Comparison of ENCODE assay signal across 7 cellular contexts in the genomic region with DNA sequence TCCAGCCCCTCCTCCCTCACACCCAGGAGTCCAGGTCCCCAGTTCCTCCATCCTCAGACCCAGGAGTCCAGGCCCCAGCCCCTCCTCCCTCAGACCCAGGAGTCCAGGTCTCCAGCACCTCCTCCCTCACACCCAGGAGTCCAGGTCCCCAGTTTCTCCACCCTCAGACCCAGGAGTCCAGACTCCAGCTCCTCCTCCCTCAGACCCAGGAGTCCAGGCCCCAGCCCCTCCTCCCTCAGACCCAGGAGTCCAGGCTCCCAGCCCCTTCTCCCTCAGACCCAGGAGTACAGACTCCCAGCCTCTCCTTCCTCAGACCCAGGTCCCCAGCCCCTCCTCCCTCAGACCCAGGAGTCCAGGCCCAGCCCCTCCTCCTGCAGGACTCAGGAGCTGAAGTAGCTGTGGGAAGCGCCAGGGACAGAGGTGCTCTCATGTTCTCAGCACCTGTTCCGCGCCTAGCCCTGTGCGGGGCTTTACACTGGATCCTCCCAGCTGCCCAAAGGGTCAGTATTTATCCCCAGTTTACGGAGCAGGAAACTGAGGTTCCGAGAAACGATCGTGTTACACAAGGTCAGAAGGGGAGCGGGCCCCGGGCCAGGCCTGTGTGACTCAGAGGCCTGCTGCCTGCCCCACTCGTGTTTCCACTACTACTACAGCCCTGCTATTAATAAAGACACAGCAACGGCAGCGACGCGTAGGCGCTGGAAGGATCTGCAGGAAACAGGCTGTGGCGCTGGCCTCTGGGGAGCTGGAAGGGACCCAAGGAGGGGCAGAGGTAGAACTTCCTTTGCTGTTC. TPM values are rescaled to one million over a fixed set of nuclear protein-coding genes. Genes with fewer than 3 reads are reported as not detected.
DNase-seq lines count a peak whose midpoint lies in the region; ATAC-seq, FAIRE-seq and TF ChIP-seq lines count a peak whose summit lies in the region.

No MANE protein-coding gene starts in this region.

- H3K9me3 ChIP-seq in HepG2 (ENCODE audit: low read length) (no peaks in the 10 kb centered on the region), upper lobe of left lung (no peaks in the 10 kb centered on the region)

- H3K27ac ChIP-seq in brain microvascular endothelial cell: peak overlapping the region; percentile 55
- H3K27ac ChIP-seq in HepG2 (ENCODE audit: extremely low read length, insufficient read depth, low read length): peak overlapping the region; percentile 0
- H3K27ac ChIP-seq in upper lobe of left lung: peak overlapping the region; percentile 3 to 79 (median 52)

- no TSS peak for BruUV-seq in HepG2 (replicated peaks; lab: Mats Ljungman, UMichigan)

- peak overlapping the region; percentile 77 for H3K4me2 ChIP-seq in HepG2 (ENCODE audit: low read depth, low read length)

- CTCF ChIA-PET in HepG2 (lab: Yijun Ruan, JAX; ENCODE audit: low intra/inter-chr PET ratio, low total read pairs): no interaction called here

- no peak overlapping the region; the same call in none of the 2 replicates for H3K9ac ChIP-seq in HepG2 (ENCODE audit: insufficient read depth, low read depth, low read length)

- no peaks in the 10 kb centered on the region for H4K20me1 ChIP-seq in HepG2 (ENCODE audit: insufficient read depth, low read length)

- ATAC-seq in HepG2 (peak; percentile 20), upper lobe of left lung (ENCODE audit: low FRiP score in 2 of 2) (peak; percentile 59 to 74), HG03039 (IDR thresholded peaks at IDR 0.05; ENCODE audit: unreplicated experiment) (no peak), GM19467 (IDR thresholded peaks at IDR 0.05; ENCODE audit: unreplicated experiment) (no peak)

- no peak for FAIRE-seq in HepG2 (lab: Jason Lieb, UNC)

- no peaks in the 10 kb centered on the region for H3K79me2 ChIP-seq in HepG2 (ENCODE audit: insufficient read depth, low read length)

- H3K4me3 ChIP-seq in brain microvascular endothelial cell (ENCODE audit: low read depth, low read length) (no peak overlapping the region), HepG2 (replicated peaks in 1 of 3; ENCODE audit: insufficient read depth in 1 of 3, low read depth in 2 of 3, low read length in 3 of 3) (peak overlapping the region in 2 of 3 experiments; percentile 36 to 69; a peak in 4 of 6 replicates), upper lobe of left lung (no peak overlapping the region)

- intact Hi-C loops in HepG2 (cut with micrococcal nuclease; ENCODE audit: unreplicated experiment): no loop called here

- POLR2A ChIA-PET in HepG2 (lab: Yijun Ruan, JAX): interaction anchor here (0.7 to 2.4 kb wide), 14 partner anchors 8 to 85 kb away, joined by 3 to 12 read pairs (median 4); partner anchors contain the start of genes FIZ1, ISOC2, ZNF524 and ZNF579

- peaks cover 59% of the 10 kb centered on the region for H3K4me1 ChIP-seq in HepG2 (ENCODE audit: insufficient read depth, low read length)
- H3K4me1 ChIP-seq in upper lobe of left lung: peaks cover 0 to 32% (median 6%) of the 10 kb centered on the region in 4 donors

- no peak for TF ChIP-seq POLR2A in HepG2 (IDR thresholded peaks at IDR 0.05; ENCODE audit: insufficient read depth in 1 of 2, low read depth in 2 of 2, low read length in 2 of 2)
- TF ChIP-seq POLR2A in upper lobe of left lung (IDR thresholded peaks at IDR 0.05): no peak

- in situ Hi-C loops in brain microvascular endothelial cell (cut with HindIII; ENCODE audit: low pct_ligation_motif_present, low sequenced_read_pairs): no loop called here
- in situ Hi-C loops in HepG2 (cut with HindIII; ENCODE audit: extremely low pct_ligation_motif_present, low pct_unique_long_range_greater_than_20kb): no loop called here

- no peak for TF ChIP-seq EP300 in HepG2 (IDR thresholded peaks at IDR 0.05; ENCODE audit: low read depth in 2 of 2, low read length in 2 of 2)
- no peak for TF ChIP-seq EP300 in HepG2 (CRISPR knock-in tag; IDR thresholded peaks at IDR 0.05; ENCODE audit: borderline replicate concordance)
- TF ChIP-seq EP300 in upper lobe of left lung (IDR thresholded peaks at IDR 0.05): peak in 1 of 4 donors; percentile 42

- no peak for TF ChIP-seq RAD21 in HepG2 (CRISPR knock-in tag; IDR thresholded peaks at IDR 0.05)

- H3K27me3 ChIP-seq in brain microvascular endothelial cell (replicated peaks): no peaks in the 10 kb centered on the region
- H3K27me3 ChIP-seq in HepG2 (ENCODE audit: control insufficient read depth in 1 of 2, insufficient read depth in 2 of 2, low read length in 2 of 2): no peaks in the 10 kb centered on the region; a peak in 1 of 5 replicates
- H3K27me3 ChIP-seq in upper lobe of left lung: no peaks in the 10 kb centered on the region

- no peak overlapping the region for H2AFZ ChIP-seq in HepG2 (ENCODE audit: low read length)

- DNase-seq in HT1080 (ENCODE audit: low read depth): peak; percentile 78
- peak; percentile 83 for DNase-seq in brain microvascular endothelial cell
- DNase-seq in HepG2 (ENCODE audit: low spot score): peak; percentile 35
- peak; percentile 70 to 89 for DNase-seq in upper lobe of left lung
- no peak for DNase-seq in NCI-H524 (lab: John Stamatoyannopoulos, UW)

- TF ChIP-seq CTCF in brain microvascular endothelial cell (IDR thresholded peaks at IDR 0.05; ENCODE audit: low read depth, low read length, missing control alignments) (no peak), HepG2 (CRISPR knock-in tag; IDR thresholded peaks at IDR 0.05) (no peak), upper lobe of left lung (IDR thresholded peaks at IDR 0.05) (no peak)

- 1% methylated on average over 13 of the region's 17 CpGs for WGBS in HepG2 (ENCODE audit: low lambda C conversion rate)
- WGBS in upper lobe of left lung, 2 donors: 20 to 47% methylated on average over 16 to 17 of the region's 17 CpGs

- H3K36me3 ChIP-seq in brain microvascular endothelial cell (replicated peaks): no peaks in the 10 kb centered on the region
- H3K36me3 ChIP-seq in HepG2 (replicated peaks in 1 of 2; ENCODE audit: control insufficient read depth in 1 of 2, insufficient read depth in 2 of 2, low read length in 2 of 2): no peaks in the 10 kb centered on the region
- H3K36me3 ChIP-seq in upper lobe of left lung: no peaks in the 10 kb centered on the region

RNA-seq across cellular contexts. Expression of gene SBK3, which starts 1.7 kb away (rescaled TPM):
- total RNA-seq in HT1080 (2014; rRNA removed; shearing (Covaris generic)): not detected in 2 replicates
- not detected in 2 replicates for polyA plus RNA-seq in HT1080 (2015; cell fraction: cytosol; rRNA removed)
- polyA plus RNA-seq in HT1080 (2015; cell fraction: nucleus; rRNA removed): 0.48 TPM in 1 of 2 replicates, not detected in the other
- total RNA-seq in HepG2 (2016; rRNA removed; fragmentation: Illumina TruSeq; extraction: Trizol) (0.46 and 0.66 TPM in 2 replicates), upper lobe of left lung (1 to 10 TPM in 1 of 6 donors, under 1 TPM in 2, not detected in 3; 0.30 to 1.6 (median 0.94) TPM)
- total RNA-seq in HepG2 (2016; cell fraction: cytosol; rRNA removed; fragmentation: Illumina TruSeq; extraction: Trizol; ENCODE audit: low read depth): not detected in 2 replicates
- 0.24 and 0.35 TPM in 2 replicates for total RNA-seq in HepG2 (2016; cell fraction: insoluble cytoplasmic fraction; rRNA removed; fragmentation: Illumina TruSeq; extraction: Trizol)
- total RNA-seq in HepG2 (2016; cell fraction: membrane; rRNA removed; fragmentation: Illumina TruSeq; extraction: Trizol): 0.19 and 0.24 TPM in 2 replicates
- 0.38 and 0.62 TPM in 2 replicates for total RNA-seq in HepG2 (2016; cell fraction: nucleus; rRNA removed; fragmentation: Illumina TruSeq; extraction: Trizol)
- polyA plus RNA-seq in HepG2 (2011; rRNA removed): 0.77 and 1.5 TPM in 2 replicates
- 1.0 and 1.4 TPM in 2 replicates for polyA plus RNA-seq in HepG2 (2011; cell fraction: cytosol; rRNA removed)
- polyA plus RNA-seq in HepG2 (2011; cell fraction: nucleus; rRNA removed): 2.0 and 3.1 TPM in 2 replicates
- polyA plus RNA-seq in HepG2 (2012): 0.91 and 2.0 TPM in 2 replicates
- polyA plus RNA-seq in HepG2 (2016; cell fraction: cytosol; fragmentation: Illumina TruSeq; extraction: Trizol; ENCODE audit: low read depth): not detected in 2 replicates
- polyA plus RNA-seq in HepG2 (2016; cell fraction: insoluble cytoplasmic fraction; fragmentation: Illumina TruSeq; extraction: Trizol; ENCODE audit: low read depth): 0.19 TPM in 1 of 2 replicates, not detected in the other
- polyA plus RNA-seq in HepG2 (2016; cell fraction: membrane; fragmentation: Illumina TruSeq; extraction: Trizol; ENCODE audit: low read depth): 0.13 TPM in 1 of 2 replicates, not detected in the other
- 0.81 and 0.96 TPM in 2 replicates for polyA plus RNA-seq in HepG2 (2016; cell fraction: nucleus; fragmentation: Illumina TruSeq; extraction: Trizol; ENCODE audit: insufficient read depth, low read depth)
- polyA minus RNA-seq in HepG2 (2011; rRNA and poly(A)+ RNA removed; ENCODE audit: low replicate concordance): 1.2 TPM in 1 of 2 replicates, not detected in the other
- polyA minus RNA-seq in HepG2 (2011; cell fraction: cytosol; rRNA and poly(A)+ RNA removed): 0.53 TPM in 1 of 2 replicates, not detected in the other
- polyA minus RNA-seq in HepG2 (2011; cell fraction: nucleus; rRNA and poly(A)+ RNA removed): 0.37 and 0.52 TPM in 2 replicates

RNA-seq across cellular contexts. Expression of gene SBK2, which starts 10.1 kb away (rescaled TPM):
- not detected in 2 replicates for total RNA-seq in HT1080 (2014; rRNA removed; shearing (Covaris generic))
- polyA plus RNA-seq in HT1080 (2015; cell fraction: cytosol; rRNA removed): not detected in 2 replicates
- polyA plus RNA-seq in HT1080 (2015; cell fraction: nucleus; rRNA removed): not detected in 2 replicates
- 0.24 and 0.45 TPM in 2 replicates for total RNA-seq in HepG2 (2016; rRNA removed; fragmentation: Illumina TruSeq; extraction: Trizol)
- not detected in 2 replicates for total RNA-seq in HepG2 (2016; cell fraction: cytosol; rRNA removed; fragmentation: Illumina TruSeq; extraction: Trizol; ENCODE audit: low read depth)
- total RNA-seq in HepG2 (2016; cell fraction: insoluble cytoplasmic fraction; rRNA removed; fragmentation: Illumina TruSeq; extraction: Trizol): not detected in 2 replicates
- total RNA-seq in HepG2 (2016; cell fraction: membrane; rRNA removed; fragmentation: Illumina TruSeq; extraction: Trizol): 0.22 and 0.28 TPM in 2 replicates
- not detected in 2 replicates for total RNA-seq in HepG2 (2016; cell fraction: nucleus; rRNA removed; fragmentation: Illumina TruSeq; extraction: Trizol)
- 0.14 TPM in 1 of 2 replicates, not detected in the other for polyA plus RNA-seq in HepG2 (2011; rRNA removed)
- 0.13 and 0.16 TPM in 2 replicates for polyA plus RNA-seq in HepG2 (2011; cell fraction: cytosol; rRNA removed)
- 1.0 and 1.3 TPM in 2 replicates for polyA plus RNA-seq in HepG2 (2011; cell fraction: nucleus; rRNA removed)
- polyA plus RNA-seq in HepG2 (2012): 0.25 and 0.45 TPM in 2 replicates
- not detected in 2 replicates for polyA plus RNA-seq in HepG2 (2016; cell fraction: cytosol; fragmentation: Illumina TruSeq; extraction: Trizol; ENCODE audit: low read depth)
- 0.22 and 0.32 TPM in 2 replicates for polyA plus RNA-seq in HepG2 (2016; cell fraction: insoluble cytoplasmic fraction; fragmentation: Illumina TruSeq; extraction: Trizol; ENCODE audit: low read depth)
- polyA plus RNA-seq in HepG2 (2016; cell fraction: membrane; fragmentation: Illumina TruSeq; extraction: Trizol; ENCODE audit: low read depth): not detected in 2 replicates
- polyA plus RNA-seq in HepG2 (2016; cell fraction: nucleus; fragmentation: Illumina TruSeq; extraction: Trizol; ENCODE audit: insufficient read depth, low read depth): not detected in 2 replicates
- 0.54 TPM in 1 of 2 replicates, not detected in the other for polyA minus RNA-seq in HepG2 (2011; rRNA and poly(A)+ RNA removed; ENCODE audit: low replicate concordance)
- polyA minus RNA-seq in HepG2 (2011; cell fraction: cytosol; rRNA and poly(A)+ RNA removed): 0.59 and 0.79 TPM in 2 replicates
- polyA minus RNA-seq in HepG2 (2011; cell fraction: nucleus; rRNA and poly(A)+ RNA removed): not detected in 2 replicates
- not detected for total RNA-seq in upper lobe of left lung

RNA-seq across cellular contexts. Expression of gene ZNF579, which starts 33.6 kb away (rescaled TPM):
- 8.2 and 8.3 TPM in 2 replicates for total RNA-seq in HT1080 (2014; rRNA removed; shearing (Covaris generic))
- polyA plus RNA-seq in HT1080 (2015; cell fraction: cytosol; rRNA removed): 8.1 and 8.6 TPM in 2 replicates
- 19.3 and 20.8 TPM in 2 replicates for polyA plus RNA-seq in HT1080 (2015; cell fraction: nucleus; rRNA removed)
- total RNA-seq in HepG2 (2016; rRNA removed; fragmentation: Illumina TruSeq; extraction: Trizol) (1.7 and 2.9 TPM in 2 replicates), upper lobe of left lung (10 to 100 TPM in 2 of 6 donors, 1 to 10 TPM in 4; 3.5 to 19.2 (median 8.4) TPM)
- 1.3 and 1.6 TPM in 2 replicates for total RNA-seq in HepG2 (2016; cell fraction: cytosol; rRNA removed; fragmentation: Illumina TruSeq; extraction: Trizol; ENCODE audit: low read depth)
- 1.8 and 2.9 TPM in 2 replicates for total RNA-seq in HepG2 (2016; cell fraction: insoluble cytoplasmic fraction; rRNA removed; fragmentation: Illumina TruSeq; extraction: Trizol)
- 2.9 and 3.5 TPM in 2 replicates for total RNA-seq in HepG2 (2016; cell fraction: membrane; rRNA removed; fragmentation: Illumina TruSeq; extraction: Trizol)
- 1.2 and 1.9 TPM in 2 replicates for total RNA-seq in HepG2 (2016; cell fraction: nucleus; rRNA removed; fragmentation: Illumina TruSeq; extraction: Trizol)
- polyA plus RNA-seq in HepG2 (2011; rRNA removed): 2.1 and 2.2 TPM in 2 replicates
- 1.3 and 2.9 TPM in 2 replicates for polyA plus RNA-seq in HepG2 (2011; cell fraction: cytosol; rRNA removed)
- polyA plus RNA-seq in HepG2 (2011; cell fraction: nucleus; rRNA removed): 9.0 and 12.3 TPM in 2 replicates
- polyA plus RNA-seq in HepG2 (2012): 3.6 and 5.7 TPM in 2 replicates
- 1.6 and 2.1 TPM in 2 replicates for polyA plus RNA-seq in HepG2 (2016; cell fraction: cytosol; fragmentation: Illumina TruSeq; extraction: Trizol; ENCODE audit: low read depth)
- polyA plus RNA-seq in HepG2 (2016; cell fraction: insoluble cytoplasmic fraction; fragmentation: Illumina TruSeq; extraction: Trizol; ENCODE audit: low read depth): 2.8 and 3.3 TPM in 2 replicates
- 2.7 TPM in 2 replicates for polyA plus RNA-seq in HepG2 (2016; cell fraction: membrane; fragmentation: Illumina TruSeq; extraction: Trizol; ENCODE audit: low read depth)
- polyA plus RNA-seq in HepG2 (2016; cell fraction: nucleus; fragmentation: Illumina TruSeq; extraction: Trizol; ENCODE audit: insufficient read depth, low read depth): 8.4 and 9.1 TPM in 2 replicates
- polyA minus RNA-seq in HepG2 (2011; rRNA and poly(A)+ RNA removed; ENCODE audit: low replicate concordance): 5.6 and 7.6 TPM in 2 replicates
- polyA minus RNA-seq in HepG2 (2011; cell fraction: cytosol; rRNA and poly(A)+ RNA removed): 3.6 and 4.7 TPM in 2 replicates
- polyA minus RNA-seq in HepG2 (2011; cell fraction: nucleus; rRNA and poly(A)+ RNA removed): 3.0 and 3.3 TPM in 2 replicates

RNA-seq across cellular contexts. Expression of gene FIZ1, which starts 52.3 kb away (rescaled TPM):
- total RNA-seq in HT1080 (2014; rRNA removed; shearing (Covaris generic)): 6.0 and 10.0 TPM in 2 replicates
- 10.6 and 12.0 TPM in 2 replicates for polyA plus RNA-seq in HT1080 (2015; cell fraction: cytosol; rRNA removed)
- 13.7 and 16.0 TPM in 2 replicates for polyA plus RNA-seq in HT1080 (2015; cell fraction: nucleus; rRNA removed)
- total RNA-seq in HepG2 (2016; rRNA removed; fragmentation: Illumina TruSeq; extraction: Trizol): 3.4 and 5.9 TPM in 2 replicates
- 0.97 and 1.0 TPM in 2 replicates for total RNA-seq in HepG2 (2016; cell fraction: cytosol; rRNA removed; fragmentation: Illumina TruSeq; extraction: Trizol; ENCODE audit: low read depth)
- 3.3 and 4.8 TPM in 2 replicates for total RNA-seq in HepG2 (2016; cell fraction: insoluble cytoplasmic fraction; rRNA removed; fragmentation: Illumina TruSeq; extraction: Trizol)
- total RNA-seq in HepG2 (2016; cell fraction: membrane; rRNA removed; fragmentation: Illumina TruSeq; extraction: Trizol): 3.8 and 4.3 TPM in 2 replicates
- 4.3 and 5.0 TPM in 2 replicates for total RNA-seq in HepG2 (2016; cell fraction: nucleus; rRNA removed; fragmentation: Illumina TruSeq; extraction: Trizol)
- polyA plus RNA-seq in HepG2 (2011; rRNA removed): 3.6 and 4.1 TPM in 2 replicates
- 2.4 and 3.2 TPM in 2 replicates for polyA plus RNA-seq in HepG2 (2011; cell fraction: cytosol; rRNA removed)
- polyA plus RNA-seq in HepG2 (2011; cell fraction: nucleus; rRNA removed): 9.6 and 12.9 TPM in 2 replicates
- polyA plus RNA-seq in HepG2 (2012): 6.5 and 7.8 TPM in 2 replicates
- polyA plus RNA-seq in HepG2 (2016; cell fraction: cytosol; fragmentation: Illumina TruSeq; extraction: Trizol; ENCODE audit: low read depth): 1.7 and 2.0 TPM in 2 replicates
- 7.2 and 8.9 TPM in 2 replicates for polyA plus RNA-seq in HepG2 (2016; cell fraction: insoluble cytoplasmic fraction; fragmentation: Illumina TruSeq; extraction: Trizol; ENCODE audit: low read depth)
- 5.5 and 6.4 TPM in 2 replicates for polyA plus RNA-seq in HepG2 (2016; cell fraction: membrane; fragmentation: Illumina TruSeq; extraction: Trizol; ENCODE audit: low read depth)
- 14.5 and 17.0 TPM in 2 replicates for polyA plus RNA-seq in HepG2 (2016; cell fraction: nucleus; fragmentation: Illumina TruSeq; extraction: Trizol; ENCODE audit: insufficient read depth, low read depth)
- 7.4 and 7.8 TPM in 2 replicates for polyA minus RNA-seq in HepG2 (2011; rRNA and poly(A)+ RNA removed; ENCODE audit: low replicate concordance)
- polyA minus RNA-seq in HepG2 (2011; cell fraction: cytosol; rRNA and poly(A)+ RNA removed): 4.2 and 4.4 TPM in 2 replicates
- 4.4 and 6.8 TPM in 2 replicates for polyA minus RNA-seq in HepG2 (2011; cell fraction: nucleus; rRNA and poly(A)+ RNA removed)
- total RNA-seq in upper lobe of left lung: 10 to 100 TPM; 11.1 to 21.6 (median 16.3) TPM

RNA-seq across cellular contexts. Expression of gene ZNF524, which starts 53.1 kb away (rescaled TPM):
- total RNA-seq in HT1080 (2014; rRNA removed; shearing (Covaris generic)): 18.8 and 26.2 TPM in 2 replicates
- 16.6 and 20.1 TPM in 2 replicates for polyA plus RNA-seq in HT1080 (2015; cell fraction: cytosol; rRNA removed)
- polyA plus RNA-seq in HT1080 (2015; cell fraction: nucleus; rRNA removed): 8.0 and 12.4 TPM in 2 replicates
- 1.6 and 4.6 TPM in 2 replicates for total RNA-seq in HepG2 (2016; rRNA removed; fragmentation: Illumina TruSeq; extraction: Trizol)
- total RNA-seq in HepG2 (2016; cell fraction: cytosol; rRNA removed; fragmentation: Illumina TruSeq; extraction: Trizol; ENCODE audit: low read depth): 6.2 and 7.2 TPM in 2 replicates
- 2.8 and 4.6 TPM in 2 replicates for total RNA-seq in HepG2 (2016; cell fraction: insoluble cytoplasmic fraction; rRNA removed; fragmentation: Illumina TruSeq; extraction: Trizol)
- total RNA-seq in HepG2 (2016; cell fraction: membrane; rRNA removed; fragmentation: Illumina TruSeq; extraction: Trizol): 7.6 and 10.2 TPM in 2 replicates
- 2.7 TPM in 2 replicates for total RNA-seq in HepG2 (2016; cell fraction: nucleus; rRNA removed; fragmentation: Illumina TruSeq; extraction: Trizol)
- 3.2 and 5.0 TPM in 2 replicates for polyA plus RNA-seq in HepG2 (2011; rRNA removed)
- 3.9 and 7.0 TPM in 2 replicates for polyA plus RNA-seq in HepG2 (2011; cell fraction: cytosol; rRNA removed)
- 8.3 and 9.7 TPM in 2 replicates for polyA plus RNA-seq in HepG2 (2011; cell fraction: nucleus; rRNA removed)
- polyA plus RNA-seq in HepG2 (2012): 2.9 and 4.1 TPM in 2 replicates
- 8.5 and 8.9 TPM in 2 replicates for polyA plus RNA-seq in HepG2 (2016; cell fraction: cytosol; fragmentation: Illumina TruSeq; extraction: Trizol; ENCODE audit: low read depth)
- 3.6 and 4.5 TPM in 2 replicates for polyA plus RNA-seq in HepG2 (2016; cell fraction: insoluble cytoplasmic fraction; fragmentation: Illumina TruSeq; extraction: Trizol; ENCODE audit: low read depth)
- polyA plus RNA-seq in HepG2 (2016; cell fraction: membrane; fragmentation: Illumina TruSeq; extraction: Trizol; ENCODE audit: low read depth): 9.0 and 9.5 TPM in 2 replicates
- 4.9 and 5.2 TPM in 2 replicates for polyA plus RNA-seq in HepG2 (2016; cell fraction: nucleus; fragmentation: Illumina TruSeq; extraction: Trizol; ENCODE audit: insufficient read depth, low read depth)
- polyA minus RNA-seq in HepG2 (2011; rRNA and poly(A)+ RNA removed; ENCODE audit: low replicate concordance): 3.5 and 3.9 TPM in 2 replicates
- polyA minus RNA-seq in HepG2 (2011; cell fraction: cytosol; rRNA and poly(A)+ RNA removed): 2.5 and 3.1 TPM in 2 replicates
- 2.7 and 3.3 TPM in 2 replicates for polyA minus RNA-seq in HepG2 (2011; cell fraction: nucleus; rRNA and poly(A)+ RNA removed)
- total RNA-seq in upper lobe of left lung: 10 to 100 TPM; 19.9 to 58.7 (median 34.9) TPM

Comparison
In these comparisons a context has a peak if more than half of its experiments do, and no peak if none do; other contexts are left out.
1. DNase-seq: peak in HT1080 (single experiment), brain microvascular endothelial cell (single experiment), HepG2 (single experiment) and upper lobe of left lung (2 of 2); none in NCI-H524 (0 of 2).
2. H3K27ac ChIP-seq: peak in every context shown above with its lines; median percentile 55 in brain microvascular endothelial cell; 52 in upper lobe of left lung; 0 in HepG2.
3. H3K4me3 ChIP-seq: peak in HepG2 (2 of 3); none in brain microvascular endothelial cell (single experiment) and upper lobe of left lung (0 of 4).
4. ATAC-seq: peak in HepG2 (single experiment) and upper lobe of left lung (2 of 2); none in HG03039 (single experiment) and GM19467 (single experiment).